Comparison of ENCODE assay signal across 24 cellular contexts in genomic region chr14:87306770-87307169, GRCh38.
"Had no signal": no experiment of that assay in that cellular context is flagged by ENCODE, and none has a peak within 500 bp of the region (broad histone marks: within the 10 kb centered on the region; RNA-seq: fewer than 3 reads in every experiment).

No MANE protein-coding gene starts in this region.

- H3K27ac Mint-ChIP-seq: immature natural killer cell; naive thymus-derived CD4-positive, alpha-beta T cell had no signal

- H3K79me2 ChIP-seq: hepatocyte had no signal

- H3K27ac ChIP-seq: coronary artery, epithelial cell of prostate, esophagus squamous epithelium, gastroesophageal sphincter, heart left ventricle, hepatocyte, left lung, lower lobe of right lung had no signal

- H3K4me1 ChIP-seq: esophagus squamous epithelium, gastroesophageal sphincter, heart left ventricle, left lung, lower lobe of right lung had no signal

- H3K9me3 ChIP-seq: esophagus squamous epithelium, gastroesophageal sphincter, lower lobe of right lung had no signal

- H2AFZ ChIP-seq: hepatocyte had no signal

- H3K27me3 ChIP-seq: dorsolateral prefrontal cortex, esophagus squamous epithelium, gastroesophageal sphincter, heart left ventricle, hepatocyte, left lung had no signal

- H3K4me2 ChIP-seq: hepatocyte had no signal

- H3K4me1 Mint-ChIP-seq: immature natural killer cell; naive thymus-derived CD4-positive, alpha-beta T cell had no signal

- ATAC-seq: esophagus mucosa; gastroesophageal sphincter; heart left ventricle; left lung; left ventricle myocardium superior; lower lobe of right lung; naive thymus-derived CD4-positive, alpha-beta T cell had no signal

- H3K4me3 Mint-ChIP-seq: immature natural killer cell; naive thymus-derived CD4-positive, alpha-beta T cell had no signal

- H3K36me3 ChIP-seq: esophagus squamous epithelium, gastroesophageal sphincter, heart left ventricle, left lung, lower lobe of right lung had no signal

- DNase-seq: dermis blood vessel endothelial cell; dorsolateral prefrontal cortex; effector CD4-positive, alpha-beta T cell; effector memory CD4-positive, alpha-beta T cell; erythroblast; esophagus squamous epithelium; heart left ventricle; hypothalamus; immature natural killer cell; islet precursor cell; kidney; kidney glomerular epithelial cell; left cardiac atrium; left lung; left ventricle myocardium superior; lower lobe of right lung; mesenchymal stem cell; midbrain; naive thymus-derived CD4-positive, alpha-beta T cell had no signal

- H3K4me3 ChIP-seq: coronary artery, dorsolateral prefrontal cortex, esophagus squamous epithelium, gastroesophageal sphincter, heart left ventricle, hepatocyte, left lung, lower lobe of right lung had no signal

- H3K27me3 Mint-ChIP-seq: naive thymus-derived CD4-positive, alpha-beta T cell had no signal

- H3K36me3 Mint-ChIP-seq: naive thymus-derived CD4-positive, alpha-beta T cell had no signal
